ENCODE assay signal across 8 cellular contexts in the genomic region with DNA sequence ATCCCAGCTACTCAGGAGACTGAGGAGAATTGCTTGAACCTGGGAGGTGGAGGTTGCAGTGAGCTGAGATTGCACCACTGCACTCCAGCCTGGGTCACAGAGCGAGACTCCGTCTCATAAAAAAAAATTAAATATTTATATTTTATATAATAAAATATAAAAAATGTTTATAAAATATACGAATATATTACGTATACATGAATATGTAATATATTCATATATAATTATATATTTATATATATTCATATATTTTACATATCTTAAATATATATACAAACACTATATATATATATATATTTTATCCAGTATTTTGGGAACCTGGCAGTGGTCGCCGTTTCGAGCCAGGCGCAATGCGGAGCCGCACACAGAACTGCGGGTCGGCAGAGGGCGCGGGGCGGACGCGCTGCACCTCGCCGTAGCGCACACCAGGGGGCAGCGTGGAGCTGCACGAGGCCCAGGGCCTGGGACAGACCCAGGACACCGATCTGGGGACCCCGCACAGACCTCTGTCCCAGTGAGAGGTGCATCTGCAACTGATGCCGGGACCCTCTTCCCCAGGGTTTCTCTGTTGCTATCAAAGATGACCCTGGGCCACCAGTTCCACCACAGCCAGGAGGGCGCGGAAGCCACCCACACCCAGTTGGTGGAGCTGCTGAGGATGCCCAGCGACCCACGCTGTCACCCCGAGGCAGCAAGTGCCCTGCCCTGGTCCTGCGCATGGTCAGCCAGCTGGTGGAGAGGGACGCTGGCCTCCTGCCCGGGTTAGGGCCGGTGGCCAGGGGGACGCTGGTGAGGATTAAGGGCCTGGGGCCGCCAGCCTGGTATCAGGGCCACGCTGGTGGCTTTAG. TPM values are rescaled to one million over a fixed set of nuclear protein-coding genes. Genes with fewer than 3 reads are reported as not detected.
A peak's percentile ranks its signal among the peaks of the same experiment; 100 is the strongest.
DNase-seq lines count a peak whose midpoint lies in the region; ATAC-seq and TF ChIP-seq lines count a peak whose summit lies in the region.

No MANE protein-coding gene starts in this region.

- no peaks in the 10 kb centered on the region for H3K9me3 ChIP-seq in H9 (ENCODE audit: control insufficient read depth, low read depth, low read length)
- no peaks in the 10 kb centered on the region for H3K9me3 ChIP-seq in left ventricle myocardium inferior (replicated peaks)
- no peaks in the 10 kb centered on the region for H3K9me3 ChIP-seq in smooth muscle cell (replicated peaks; ENCODE audit: low read depth)

- peaks cover 7 to 9% (median 7%) of the 10 kb centered on the region in 3 experiments; a peak in 5 of 7 replicates for H3K36me3 Mint-ChIP-seq in H9 (ENCODE audit: insufficient read depth in 1 of 3, low read depth in 3 of 3)
- H3K36me3 Mint-ChIP-seq in activated naive CD4-positive, alpha-beta T cell treated with anti-CD3 and anti-CD28 coated beads, Interleukin-2, amount 50 U/mL, for 72 hours: peaks cover 0 to 7% of the 10 kb centered on the region in 2 donors

- no peak overlapping the region for H2BK12ac ChIP-seq in H9 (ENCODE audit: insufficient read length, low read depth, low read length)

- H3K79me2 ChIP-seq in H9 (ENCODE audit: insufficient read depth, low read length) (no peaks in the 10 kb centered on the region), smooth muscle cell (ENCODE audit: low read depth) (no peaks in the 10 kb centered on the region)

- peak; percentile 68 for DNase-seq in G401 (ENCODE audit: low spot score)
- peak; percentile 81 for DNase-seq in H9
- peak; percentile 47 for DNase-seq in RKO (ENCODE audit: low spot score)
- peak in 1 of 2 donors; percentile 86 for DNase-seq in activated naive CD4-positive, alpha-beta T cell treated with anti-CD3 and anti-CD28 coated beads, Interleukin-2, amount 50 U/mL, for 72 hours (ENCODE audit: low spot score in 2 of 2)
- DNase-seq in left ventricle myocardium inferior: peak; percentile 55
- peak; percentile 20 for DNase-seq in smooth muscle cell (lab: John Stamatoyannopoulos, UW; ENCODE audit: unreplicated experiment)
- DNase-seq in kidney glomerular epithelial cell (lab: John Stamatoyannopoulos, UW): no peak

- H3K14ac ChIP-seq in H9 (ENCODE audit: insufficient read depth, low read length): no peak overlapping the region

- no CpG with 5 or more reads among the region's 37 CpGs for WGBS in H9 (ENCODE audit: extremely low coverage, insufficient read length, low lambda C conversion rate)
- WGBS in smooth muscle cell (ENCODE audit: low lambda C conversion rate): 47% methylated on average over 37 of the region's 37 CpGs

- H3K27ac Mint-ChIP-seq in H9: no peak overlapping the region
- no peak overlapping the region for H3K27ac Mint-ChIP-seq in activated naive CD4-positive, alpha-beta T cell treated with anti-CD3 and anti-CD28 coated beads, Interleukin-2, amount 50 U/mL, for 72 hours

- no peak overlapping the region for H3K56ac ChIP-seq in H9 (ENCODE audit: insufficient read length, low read depth, low read length)

- peaks cover 6 to 7% of the 10 kb centered on the region in 2 experiments; a peak in 3 of 4 replicates for H3K4me1 Mint-ChIP-seq in H9

- H3K27ac ChIP-seq in H9 (ENCODE audit: insufficient read length, low read depth, low read length) (no peak overlapping the region), left ventricle myocardium inferior (replicated peaks) (peak overlapping the region; percentile 57), smooth muscle cell (ENCODE audit: low read depth) (no peak overlapping the region)

- no peaks in the 10 kb centered on the region for H3K36me3 ChIP-seq in left ventricle myocardium inferior
- no peaks in the 10 kb centered on the region for H3K36me3 ChIP-seq in smooth muscle cell (ENCODE audit: low read depth)

- H2AK5ac ChIP-seq in H9 (ENCODE audit: insufficient read length, low read length): no peak overlapping the region

- H3K9me3 Mint-ChIP-seq in H9: peaks cover 0 to 3% of the 10 kb centered on the region in 2 experiments; a peak in 2 of 5 replicates
- no peaks in the 10 kb centered on the region for H3K9me3 Mint-ChIP-seq in activated naive CD4-positive, alpha-beta T cell treated with anti-CD3 and anti-CD28 coated beads, Interleukin-2, amount 50 U/mL, for 72 hours

- no peaks in the 10 kb centered on the region for H3K4me1 ChIP-seq in H9 (ENCODE audit: insufficient read depth, low read length)
- H3K4me1 ChIP-seq in left ventricle myocardium inferior: peaks cover 25% of the 10 kb centered on the region
- H3K4me1 ChIP-seq in smooth muscle cell (ENCODE audit: low read depth): no peaks in the 10 kb centered on the region

- H3K23me2 ChIP-seq in H9 (ENCODE audit: insufficient read length, low read depth, low read length, poor library complexity, severe bottlenecking): no peaks in the 10 kb centered on the region

- no peak overlapping the region for H3K4ac ChIP-seq in H9 (ENCODE audit: low read depth, low read length)

- H3K4me3 ChIP-seq in left ventricle myocardium inferior (no peak overlapping the region), smooth muscle cell (no peak overlapping the region)

- no peak overlapping the region for H3K23ac ChIP-seq in H9 (ENCODE audit: insufficient read length, low read depth, low read length)

- in situ Hi-C loops in G401 (cut with HindIII; ENCODE audit: low sequenced_read_pairs): no loop called here

- no peaks in the 10 kb centered on the region for H3F3A ChIP-seq in smooth muscle cell (ENCODE audit: low read depth)

- H2BK120ac ChIP-seq in H9 (ENCODE audit: low read depth, low read length, poor library complexity, severe bottlenecking): no peak overlapping the region

- H3K4me2 ChIP-seq in H9 (ENCODE audit: insufficient read depth, insufficient read length, low read length): no peak overlapping the region
- no peak overlapping the region for H3K4me2 ChIP-seq in smooth muscle cell

- H2BK20ac ChIP-seq in H9 (ENCODE audit: low read depth, low read length, poor library complexity, severe bottlenecking): no peak overlapping the region

- no peaks in the 10 kb centered on the region for H3K79me1 ChIP-seq in H9 (ENCODE audit: insufficient read depth, low read depth, low read length, poor library complexity, severe bottlenecking)

- H4K5ac ChIP-seq in H9 (ENCODE audit: insufficient read length, low read depth, low read length): no peak overlapping the region

- no peaks in the 10 kb centered on the region; the same call in 1 of the 2 replicates for H3K27me3 Mint-ChIP-seq in H9 (ENCODE audit: low read depth)

- no peak overlapping the region for H3K4me3 Mint-ChIP-seq in H9

- no peak overlapping the region for H4K91ac ChIP-seq in H9 (ENCODE audit: insufficient read length, low read depth, low read length)

- H3K9ac ChIP-seq in H9 (ENCODE audit: extremely low read depth, insufficient read length, low read length) (no peak overlapping the region), smooth muscle cell (ENCODE audit: low read depth) (no peak overlapping the region)

- peak; percentile 89 for ATAC-seq in activated naive CD4-positive, alpha-beta T cell treated with anti-CD3 and anti-CD28 coated beads, Interleukin-2, amount 50 U/mL, for 72 hours
- ATAC-seq in HG02970 (IDR thresholded peaks at IDR 0.05; ENCODE audit: low FRiP score, unreplicated experiment): no peak

- no peak overlapping the region for H2BK15ac ChIP-seq in H9 (ENCODE audit: low read depth, low read length)

- H2AFZ ChIP-seq in H9 (ENCODE audit: low read length) (no peak overlapping the region), smooth muscle cell (ENCODE audit: low read depth) (no peak overlapping the region)

- H3K18ac ChIP-seq in H9 (ENCODE audit: insufficient read length, low read depth, low read length): no peak overlapping the region

- TF ChIP-seq CTCF in H9 (conservative IDR thresholded peaks at IDR 0.05) (peak; percentile 98), left ventricle myocardium inferior (IDR thresholded peaks at IDR 0.05; ENCODE audit: borderline replicate concordance) (peak; percentile 89), smooth muscle cell (IDR thresholded peaks at IDR 0.05; ENCODE audit: borderline replicate concordance, insufficient read depth, poor library complexity, severe bottlenecking) (peak; percentile 91)

- H3T11ph ChIP-seq in H9 (ENCODE audit: low read length): no peak overlapping the region

- H4K20me1 ChIP-seq in H9 (ENCODE audit: control insufficient read depth, insufficient read depth, insufficient read length): no peaks in the 10 kb centered on the region
- H4K20me1 ChIP-seq in smooth muscle cell (ENCODE audit: low read depth): no peaks in the 10 kb centered on the region

- intact Hi-C loops in left ventricle myocardium inferior (cut with micrococcal nuclease): loop anchor here (10.0 kb wide), 1 partner anchor 287 kb away; no protein-coding TSS in a partner anchor

- H3K27me3 ChIP-seq in H9 (ENCODE audit: insufficient read depth, low read length) (no peaks in the 10 kb centered on the region), left ventricle myocardium inferior (ENCODE audit: low read depth) (no peaks in the 10 kb centered on the region), smooth muscle cell (ENCODE audit: low read depth) (no peaks in the 10 kb centered on the region)

- no peak overlapping the region for H2BK5ac ChIP-seq in H9 (ENCODE audit: insufficient read length, low read length)

- H4K8ac ChIP-seq in H9 (replicated peaks; ENCODE audit: insufficient read length, low read depth, low read length): no peak overlapping the region

RNA-seq across cellular contexts. Expression of gene AP5Z1, which starts 22.7 kb away (rescaled TPM):
- total RNA-seq in G401 (2014; rRNA removed; shearing (Covaris generic)): 53.5 and 56.9 TPM in 2 replicates
- total RNA-seq in H9 (2021) (38.3 and 39.2 TPM in 2 replicates), left ventricle myocardium inferior (13.4 TPM), smooth muscle cell (16.6 and 24.6 TPM in 2 replicates)
- total RNA-seq in activated naive CD4-positive, alpha-beta T cell treated with anti-CD3 and anti-CD28 coated beads, Interleukin-2, amount 50 U/mL, for 72 hours: 10 to 100 TPM; 35.2 to 39.0 TPM
- 37.6 and 48.2 TPM in 2 replicates for polyA plus RNA-seq in smooth muscle cell
